Comparison of ENCODE assay signal across 1 cellular context in the genomic region with DNA sequence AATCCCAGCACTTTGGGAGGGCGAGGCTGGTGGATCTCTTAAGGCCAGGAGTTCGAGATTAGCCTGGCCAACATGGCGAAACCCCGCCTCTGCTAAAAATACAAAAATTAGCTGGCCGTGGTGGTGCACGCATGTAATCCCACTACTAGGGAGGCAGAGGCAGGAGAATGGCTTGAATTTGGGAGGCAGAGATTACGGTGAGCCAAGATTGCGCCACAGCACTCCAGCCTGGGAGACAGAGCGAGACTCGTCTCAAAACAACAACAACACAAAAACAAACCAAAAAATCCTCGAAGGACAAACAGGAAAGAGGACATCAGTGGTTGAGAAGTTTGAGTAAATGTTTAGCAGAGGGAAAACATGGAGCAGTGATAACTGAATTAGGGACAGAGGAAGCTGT.
TF ChIP-seq lines count a peak whose summit lies in the region.

No MANE protein-coding gene starts in this region.

TF ChIP-seq in HepG2, 621 proteins besides CTCF, POLR2A, EP300 and RAD21:
- TF ChIP-seq, protein P1, sequence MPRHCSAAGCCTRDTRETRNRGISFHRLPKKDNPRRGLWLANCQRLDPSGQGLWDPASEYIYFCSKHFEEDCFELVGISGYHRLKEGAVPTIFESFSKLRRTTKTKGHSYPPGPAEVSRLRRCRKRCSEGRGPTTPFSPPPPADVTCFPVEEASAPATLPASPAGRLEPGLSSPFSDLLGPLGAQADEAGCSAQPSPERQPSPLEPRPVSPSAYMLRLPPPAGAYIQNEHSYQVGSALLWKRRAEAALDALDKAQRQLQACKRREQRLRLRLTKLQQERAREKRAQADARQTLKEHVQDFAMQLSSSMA (CRISPR knock-in tag; IDR thresholded peaks at IDR 0.05), result no peak
- no peak for TF ChIP-seq GABPA (IDR thresholded peaks at IDR 0.05; ENCODE audit: low read depth, low read length)
- no peak for TF ChIP-seq GABPA (CRISPR knock-in tag; IDR thresholded peaks at IDR 0.05; ENCODE audit: low read depth)
- TF ChIP-seq MAFK (conservative IDR thresholded peaks at IDR 0.05 in 1 of 2, IDR thresholded peaks at IDR 0.05 in 1 of 2; ENCODE audit: low read length in 2 of 2), result no peak
- no peak for TF ChIP-seq ZNF790 (CRISPR knock-in tag; IDR thresholded peaks at IDR 0.05; ENCODE audit: borderline replicate concordance)
- no peak for TF ChIP-seq ZNF343 (CRISPR knock-in tag; IDR thresholded peaks at IDR 0.05)
- TF ChIP-seq, protein P2, sequence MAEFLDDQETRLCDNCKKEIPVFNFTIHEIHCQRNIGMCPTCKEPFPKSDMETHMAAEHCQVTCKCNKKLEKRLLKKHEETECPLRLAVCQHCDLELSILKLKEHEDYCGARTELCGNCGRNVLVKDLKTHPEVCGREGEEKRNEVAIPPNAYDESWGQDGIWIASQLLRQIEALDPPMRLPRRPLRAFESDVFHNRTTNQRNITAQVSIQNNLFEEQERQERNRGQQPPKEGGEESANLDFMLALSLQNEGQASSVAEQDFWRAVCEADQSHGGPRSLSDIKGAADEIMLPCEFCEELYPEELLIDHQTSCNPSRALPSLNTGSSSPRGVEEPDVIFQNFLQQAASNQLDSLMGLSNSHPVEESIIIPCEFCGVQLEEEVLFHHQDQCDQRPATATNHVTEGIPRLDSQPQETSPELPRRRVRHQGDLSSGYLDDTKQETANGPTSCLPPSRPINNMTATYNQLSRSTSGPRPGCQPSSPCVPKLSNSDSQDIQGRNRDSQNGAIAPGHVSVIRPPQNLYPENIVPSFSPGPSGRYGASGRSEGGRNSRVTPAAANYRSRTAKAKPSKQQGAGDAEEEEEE (CRISPR knock-in tag; IDR thresholded peaks at IDR 0.05; ENCODE audit: borderline replicate concordance), result no peak
- TF ChIP-seq, protein P3, sequence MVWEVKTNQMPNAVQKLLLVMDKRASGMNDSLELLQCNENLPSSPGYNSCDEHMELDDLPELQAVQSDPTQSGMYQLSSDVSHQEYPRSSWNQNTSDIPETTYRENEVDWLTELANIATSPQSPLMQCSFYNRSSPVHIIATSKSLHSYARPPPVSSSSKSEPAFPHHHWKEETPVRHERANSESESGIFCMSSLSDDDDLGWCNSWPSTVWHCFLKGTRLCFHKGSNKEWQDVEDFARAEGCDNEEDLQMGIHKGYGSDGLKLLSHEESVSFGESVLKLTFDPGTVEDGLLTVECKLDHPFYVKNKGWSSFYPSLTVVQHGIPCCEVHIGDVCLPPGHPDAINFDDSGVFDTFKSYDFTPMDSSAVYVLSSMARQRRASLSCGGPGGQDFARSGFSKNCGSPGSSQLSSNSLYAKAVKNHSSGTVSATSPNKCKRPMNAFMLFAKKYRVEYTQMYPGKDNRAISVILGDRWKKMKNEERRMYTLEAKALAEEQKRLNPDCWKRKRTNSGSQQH (CRISPR knock-in tag; IDR thresholded peaks at IDR 0.05; ENCODE audit: low read depth), result no peak
- no peak for TF ChIP-seq HOXD1 (CRISPR knock-in tag; IDR thresholded peaks at IDR 0.05)
